Comparison of ENCODE assay signal across 1 cellular context in the genomic region with DNA sequence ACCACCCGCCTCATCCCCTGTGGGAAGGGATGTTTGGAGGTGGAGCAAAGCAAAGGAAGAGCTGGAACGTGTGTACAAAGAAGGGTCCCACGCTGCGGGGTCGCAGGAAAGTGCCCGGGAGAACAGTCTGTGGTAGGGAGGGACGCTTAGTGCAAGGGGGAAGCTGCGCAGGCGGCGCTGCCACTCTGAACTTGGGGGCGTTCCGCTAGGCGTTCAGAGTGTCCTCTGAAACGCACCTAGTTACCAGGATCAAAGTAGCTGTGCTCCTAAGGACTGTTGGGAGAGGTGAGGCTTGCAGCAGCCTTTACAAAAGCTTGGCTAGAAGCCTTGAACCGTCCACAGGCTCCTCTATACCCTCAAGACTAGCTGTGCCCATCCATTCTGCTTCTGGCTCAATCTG.
TF ChIP-seq lines count a peak whose summit lies in the region.

No MANE protein-coding gene starts in this region.

TF ChIP-seq in HepG2, 621 proteins besides CTCF, POLR2A, EP300 and RAD21 (continued from another document):
- TF ChIP-seq, protein P1, sequence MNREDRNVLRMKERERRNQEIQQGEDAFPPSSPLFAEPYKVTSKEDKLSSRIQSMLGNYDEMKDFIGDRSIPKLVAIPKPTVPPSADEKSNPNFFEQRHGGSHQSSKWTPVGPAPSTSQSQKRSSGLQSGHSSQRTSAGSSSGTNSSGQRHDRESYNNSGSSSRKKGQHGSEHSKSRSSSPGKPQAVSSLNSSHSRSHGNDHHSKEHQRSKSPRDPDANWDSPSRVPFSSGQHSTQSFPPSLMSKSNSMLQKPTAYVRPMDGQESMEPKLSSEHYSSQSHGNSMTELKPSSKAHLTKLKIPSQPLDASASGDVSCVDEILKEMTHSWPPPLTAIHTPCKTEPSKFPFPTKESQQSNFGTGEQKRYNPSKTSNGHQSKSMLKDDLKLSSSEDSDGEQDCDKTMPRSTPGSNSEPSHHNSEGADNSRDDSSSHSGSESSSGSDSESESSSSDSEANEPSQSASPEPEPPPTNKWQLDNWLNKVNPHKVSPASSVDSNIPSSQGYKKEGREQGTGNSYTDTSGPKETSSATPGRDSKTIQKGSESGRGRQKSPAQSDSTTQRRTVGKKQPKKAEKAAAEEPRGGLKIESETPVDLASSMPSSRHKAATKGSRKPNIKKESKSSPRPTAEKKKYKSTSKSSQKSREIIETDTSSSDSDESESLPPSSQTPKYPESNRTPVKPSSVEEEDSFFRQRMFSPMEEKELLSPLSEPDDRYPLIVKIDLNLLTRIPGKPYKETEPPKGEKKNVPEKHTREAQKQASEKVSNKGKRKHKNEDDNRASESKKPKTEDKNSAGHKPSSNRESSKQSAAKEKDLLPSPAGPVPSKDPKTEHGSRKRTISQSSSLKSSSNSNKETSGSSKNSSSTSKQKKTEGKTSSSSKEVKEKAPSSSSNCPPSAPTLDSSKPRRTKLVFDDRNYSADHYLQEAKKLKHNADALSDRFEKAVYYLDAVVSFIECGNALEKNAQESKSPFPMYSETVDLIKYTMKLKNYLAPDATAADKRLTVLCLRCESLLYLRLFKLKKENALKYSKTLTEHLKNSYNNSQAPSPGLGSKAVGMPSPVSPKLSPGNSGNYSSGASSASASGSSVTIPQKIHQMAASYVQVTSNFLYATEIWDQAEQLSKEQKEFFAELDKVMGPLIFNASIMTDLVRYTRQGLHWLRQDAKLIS (CRISPR knock-in tag; IDR thresholded peaks at IDR 0.05): no peak
- TF ChIP-seq REXO4 (CRISPR knock-in tag; IDR thresholded peaks at IDR 0.05; ENCODE audit: borderline replicate concordance): no peak
- TF ChIP-seq SMAD9 (CRISPR knock-in tag; IDR thresholded peaks at IDR 0.05): no peak
